In the genomic region with DNA sequence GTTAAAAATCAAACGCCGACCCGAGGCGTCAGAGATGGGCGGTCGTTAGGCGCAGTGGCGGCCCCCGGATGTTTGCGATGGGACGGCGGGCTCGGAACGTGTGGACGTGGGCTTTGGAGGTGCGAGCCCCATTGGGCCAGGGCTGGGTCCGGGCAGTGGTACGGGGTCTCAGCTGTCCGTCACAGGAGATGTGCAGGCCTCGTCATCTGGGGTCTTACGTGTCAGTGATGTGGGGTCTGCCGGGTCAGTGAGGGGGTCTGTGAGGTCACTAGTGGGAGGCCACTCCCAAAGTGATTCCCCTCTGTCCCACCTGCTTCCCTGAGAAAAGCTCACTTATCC, we compare ENCODE assay signal across 2 cellular contexts.
TF ChIP-seq lines count a peak whose summit lies in the region.

No MANE protein-coding gene starts in this region.

TF ChIP-seq in liver, 16 proteins besides CTCF, POLR2A, EP300 and RAD21:
- no peak for TF ChIP-seq EGR1 (IDR thresholded peaks at IDR 0.05; ENCODE audit: low read depth in 2 of 2)
- no peak for TF ChIP-seq GABPA (IDR thresholded peaks at IDR 0.05 in 1 of 2, conservative IDR thresholded peaks at IDR 0.05 in 1 of 2)
- no peak for TF ChIP-seq SP1 (IDR thresholded peaks at IDR 0.05)
- TF ChIP-seq, protein P1, sequence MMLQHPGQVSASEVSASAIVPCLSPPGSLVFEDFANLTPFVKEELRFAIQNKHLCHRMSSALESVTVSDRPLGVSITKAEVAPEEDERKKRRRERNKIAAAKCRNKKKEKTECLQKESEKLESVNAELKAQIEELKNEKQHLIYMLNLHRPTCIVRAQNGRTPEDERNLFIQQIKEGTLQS (IDR thresholded peaks at IDR 0.05) = no peak
- TF ChIP-seq, protein P2, sequence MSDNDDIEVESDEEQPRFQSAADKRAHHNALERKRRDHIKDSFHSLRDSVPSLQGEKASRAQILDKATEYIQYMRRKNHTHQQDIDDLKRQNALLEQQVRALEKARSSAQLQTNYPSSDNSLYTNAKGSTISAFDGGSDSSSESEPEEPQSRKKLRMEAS (IDR thresholded peaks at IDR 0.05) = no peak
- no peak for TF ChIP-seq TAF1 (conservative IDR thresholded peaks at IDR 0.05)
TF ChIP-seq in liver: peak in this region for 0.

TF ChIP-seq in HepG2, 621 proteins besides CTCF, POLR2A, EP300 and RAD21:
- TF ChIP-seq ARHGAP35 (CRISPR knock-in tag; IDR thresholded peaks at IDR 0.05; ENCODE audit: borderline replicate concordance) = no peak
- no peak for TF ChIP-seq ZNF557 (CRISPR knock-in tag; IDR thresholded peaks at IDR 0.05)
- TF ChIP-seq, protein P3, sequence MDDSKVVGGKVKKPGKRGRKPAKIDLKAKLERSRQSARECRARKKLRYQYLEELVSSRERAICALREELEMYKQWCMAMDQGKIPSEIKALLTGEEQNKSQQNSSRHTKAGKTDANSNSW (CRISPR knock-in tag; IDR thresholded peaks at IDR 0.05; ENCODE audit: borderline replicate concordance) = no peak
- no peak for TF ChIP-seq SRSF4 (IDR thresholded peaks at IDR 0.05; ENCODE audit: low read depth, low read length, poor library complexity, severe bottlenecking)
- TF ChIP-seq, protein P4, sequence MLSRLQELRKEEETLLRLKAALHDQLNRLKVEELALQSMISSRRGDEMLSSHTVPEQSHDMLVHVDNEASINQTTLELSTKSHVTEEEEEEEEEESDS (CRISPR knock-in tag; IDR thresholded peaks at IDR 0.05; ENCODE audit: borderline replicate concordance) = no peak
- no peak for TF ChIP-seq FOXA3 (CRISPR knock-in tag; IDR thresholded peaks at IDR 0.05)
- TF ChIP-seq, protein P5, sequence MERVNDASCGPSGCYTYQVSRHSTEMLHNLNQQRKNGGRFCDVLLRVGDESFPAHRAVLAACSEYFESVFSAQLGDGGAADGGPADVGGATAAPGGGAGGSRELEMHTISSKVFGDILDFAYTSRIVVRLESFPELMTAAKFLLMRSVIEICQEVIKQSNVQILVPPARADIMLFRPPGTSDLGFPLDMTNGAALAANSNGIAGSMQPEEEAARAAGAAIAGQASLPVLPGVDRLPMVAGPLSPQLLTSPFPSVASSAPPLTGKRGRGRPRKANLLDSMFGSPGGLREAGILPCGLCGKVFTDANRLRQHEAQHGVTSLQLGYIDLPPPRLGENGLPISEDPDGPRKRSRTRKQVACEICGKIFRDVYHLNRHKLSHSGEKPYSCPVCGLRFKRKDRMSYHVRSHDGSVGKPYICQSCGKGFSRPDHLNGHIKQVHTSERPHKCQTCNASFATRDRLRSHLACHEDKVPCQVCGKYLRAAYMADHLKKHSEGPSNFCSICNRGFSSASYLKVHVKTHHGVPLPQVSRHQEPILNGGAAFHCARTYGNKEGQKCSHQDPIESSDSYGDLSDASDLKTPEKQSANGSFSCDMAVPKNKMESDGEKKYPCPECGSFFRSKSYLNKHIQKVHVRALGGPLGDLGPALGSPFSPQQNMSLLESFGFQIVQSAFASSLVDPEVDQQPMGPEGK (CRISPR knock-in tag; IDR thresholded peaks at IDR 0.05) = no peak
